In the genomic region with DNA sequence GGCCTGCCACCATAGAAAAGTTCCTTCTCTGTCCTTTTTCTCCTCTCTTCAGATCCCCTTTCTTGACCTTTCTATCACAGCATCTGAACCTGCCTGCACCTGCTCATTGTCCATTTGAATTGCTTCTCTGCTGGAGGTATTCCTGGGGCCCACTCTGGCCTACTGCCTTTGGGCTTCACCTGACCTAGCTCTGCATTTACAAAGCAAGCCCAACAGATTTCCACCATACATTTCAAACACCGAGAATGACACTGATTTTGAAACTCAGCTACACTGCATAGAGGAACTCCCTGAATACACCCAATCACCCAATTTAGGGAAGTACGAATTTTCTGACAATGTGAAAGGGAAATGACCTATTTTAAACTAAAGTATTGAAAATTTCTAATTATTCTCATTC, we compare ENCODE assay signal across 1 cellular context.
TF ChIP-seq lines count a peak whose summit lies in the region.

No MANE protein-coding gene starts in this region.

TF ChIP-seq in GM23338, 12 proteins besides CTCF, POLR2A, EP300 and RAD21:
- TF ChIP-seq, protein P1, sequence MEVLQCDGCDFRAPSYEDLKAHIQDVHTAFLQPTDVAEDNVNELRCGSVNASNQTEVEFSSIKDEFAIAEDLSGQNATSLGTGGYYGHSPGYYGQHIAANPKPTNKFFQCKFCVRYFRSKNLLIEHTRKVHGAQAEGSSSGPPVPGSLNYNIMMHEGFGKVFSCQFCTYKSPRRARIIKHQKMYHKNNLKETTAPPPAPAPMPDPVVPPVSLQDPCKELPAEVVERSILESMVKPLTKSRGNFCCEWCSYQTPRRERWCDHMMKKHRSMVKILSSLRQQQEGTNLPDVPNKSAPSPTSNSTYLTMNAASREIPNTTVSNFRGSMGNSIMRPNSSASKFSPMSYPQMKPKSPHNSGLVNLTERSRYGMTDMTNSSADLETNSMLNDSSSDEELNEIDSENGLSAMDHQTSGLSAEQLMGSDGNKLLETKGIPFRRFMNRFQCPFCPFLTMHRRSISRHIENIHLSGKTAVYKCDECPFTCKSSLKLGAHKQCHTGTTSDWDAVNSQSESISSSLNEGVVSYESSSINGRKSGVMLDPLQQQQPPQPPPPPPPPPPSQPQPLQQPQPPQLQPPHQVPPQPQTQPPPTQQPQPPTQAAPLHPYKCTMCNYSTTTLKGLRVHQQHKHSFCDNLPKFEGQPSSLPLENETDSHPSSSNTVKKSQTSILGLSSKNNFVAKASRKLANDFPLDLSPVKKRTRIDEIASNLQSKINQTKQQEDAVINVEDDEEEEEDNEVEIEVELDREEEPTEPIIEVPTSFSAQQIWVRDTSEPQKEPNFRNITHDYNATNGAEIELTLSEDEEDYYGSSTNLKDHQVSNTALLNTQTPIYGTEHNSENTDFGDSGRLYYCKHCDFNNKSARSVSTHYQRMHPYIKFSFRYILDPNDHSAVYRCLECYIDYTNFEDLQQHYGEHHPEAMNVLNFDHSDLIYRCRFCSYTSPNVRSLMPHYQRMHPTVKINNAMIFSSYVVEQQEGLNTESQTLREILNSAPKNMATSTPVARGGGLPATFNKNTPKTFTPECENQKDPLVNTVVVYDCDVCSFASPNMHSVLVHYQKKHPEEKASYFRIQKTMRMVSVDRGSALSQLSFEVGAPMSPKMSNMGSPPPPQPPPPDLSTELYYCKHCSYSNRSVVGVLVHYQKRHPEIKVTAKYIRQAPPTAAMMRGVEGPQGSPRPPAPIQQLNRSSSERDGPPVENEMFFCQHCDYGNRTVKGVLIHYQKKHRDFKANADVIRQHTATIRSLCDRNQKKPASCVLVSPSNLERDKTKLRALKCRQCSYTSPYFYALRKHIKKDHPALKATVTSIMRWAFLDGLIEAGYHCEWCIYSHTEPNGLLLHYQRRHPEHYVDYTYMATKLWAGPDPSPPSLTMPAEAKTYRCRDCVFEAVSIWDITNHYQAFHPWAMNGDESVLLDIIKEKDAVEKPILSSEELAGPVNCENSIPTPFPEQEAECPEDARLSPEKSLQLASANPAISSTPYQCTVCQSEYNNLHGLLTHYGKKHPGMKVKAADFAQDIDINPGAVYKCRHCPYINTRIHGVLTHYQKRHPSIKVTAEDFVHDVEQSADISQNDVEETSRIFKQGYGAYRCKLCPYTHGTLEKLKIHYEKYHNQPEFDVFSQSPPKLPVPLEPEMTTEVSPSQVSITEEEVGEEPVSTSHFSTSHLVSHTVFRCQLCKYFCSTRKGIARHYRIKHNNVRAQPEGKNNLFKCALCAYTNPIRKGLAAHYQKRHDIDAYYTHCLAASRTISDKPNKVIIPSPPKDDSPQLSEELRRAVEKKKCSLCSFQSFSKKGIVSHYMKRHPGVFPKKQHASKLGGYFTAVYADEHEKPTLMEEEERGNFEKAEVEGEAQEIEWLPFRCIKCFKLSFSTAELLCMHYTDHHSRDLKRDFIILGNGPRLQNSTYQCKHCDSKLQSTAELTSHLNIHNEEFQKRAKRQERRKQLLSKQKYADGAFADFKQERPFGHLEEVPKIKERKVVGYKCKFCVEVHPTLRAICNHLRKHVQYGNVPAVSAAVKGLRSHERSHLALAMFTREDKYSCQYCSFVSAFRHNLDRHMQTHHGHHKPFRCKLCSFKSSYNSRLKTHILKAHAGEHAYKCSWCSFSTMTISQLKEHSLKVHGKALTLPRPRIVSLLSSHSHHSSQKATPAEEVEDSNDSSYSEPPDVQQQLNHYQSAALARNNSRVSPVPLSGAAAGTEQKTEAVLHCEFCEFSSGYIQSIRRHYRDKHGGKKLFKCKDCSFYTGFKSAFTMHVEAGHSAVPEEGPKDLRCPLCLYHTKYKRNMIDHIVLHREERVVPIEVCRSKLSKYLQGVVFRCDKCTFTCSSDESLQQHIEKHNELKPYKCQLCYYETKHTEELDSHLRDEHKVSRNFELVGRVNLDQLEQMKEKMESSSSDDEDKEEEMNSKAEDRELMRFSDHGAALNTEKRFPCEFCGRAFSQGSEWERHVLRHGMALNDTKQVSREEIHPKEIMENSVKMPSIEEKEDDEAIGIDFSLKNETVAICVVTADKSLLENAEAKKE (CRISPR knock-in tag; IDR thresholded peaks at IDR 0.05) = peak; percentile 100
- 0 out of 2 replicates have a peak, but pooled peaks have one; percentile 20 for TF ChIP-seq ZNF331 (CRISPR knock-in tag; IDR thresholded peaks at IDR 0.05; ENCODE audit: low read depth)
- TF ChIP-seq, protein P2, sequence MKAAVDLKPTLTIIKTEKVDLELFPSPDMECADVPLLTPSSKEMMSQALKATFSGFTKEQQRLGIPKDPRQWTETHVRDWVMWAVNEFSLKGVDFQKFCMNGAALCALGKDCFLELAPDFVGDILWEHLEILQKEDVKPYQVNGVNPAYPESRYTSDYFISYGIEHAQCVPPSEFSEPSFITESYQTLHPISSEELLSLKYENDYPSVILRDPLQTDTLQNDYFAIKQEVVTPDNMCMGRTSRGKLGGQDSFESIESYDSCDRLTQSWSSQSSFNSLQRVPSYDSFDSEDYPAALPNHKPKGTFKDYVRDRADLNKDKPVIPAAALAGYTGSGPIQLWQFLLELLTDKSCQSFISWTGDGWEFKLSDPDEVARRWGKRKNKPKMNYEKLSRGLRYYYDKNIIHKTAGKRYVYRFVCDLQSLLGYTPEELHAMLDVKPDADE (IDR thresholded peaks at IDR 0.05) = no peak
- 0 out of 2 replicates have a peak, but pooled peaks have one; percentile 18 for TF ChIP-seq ZNF114 (CRISPR knock-in tag; IDR thresholded peaks at IDR 0.05)
- TF ChIP-seq, protein P3, sequence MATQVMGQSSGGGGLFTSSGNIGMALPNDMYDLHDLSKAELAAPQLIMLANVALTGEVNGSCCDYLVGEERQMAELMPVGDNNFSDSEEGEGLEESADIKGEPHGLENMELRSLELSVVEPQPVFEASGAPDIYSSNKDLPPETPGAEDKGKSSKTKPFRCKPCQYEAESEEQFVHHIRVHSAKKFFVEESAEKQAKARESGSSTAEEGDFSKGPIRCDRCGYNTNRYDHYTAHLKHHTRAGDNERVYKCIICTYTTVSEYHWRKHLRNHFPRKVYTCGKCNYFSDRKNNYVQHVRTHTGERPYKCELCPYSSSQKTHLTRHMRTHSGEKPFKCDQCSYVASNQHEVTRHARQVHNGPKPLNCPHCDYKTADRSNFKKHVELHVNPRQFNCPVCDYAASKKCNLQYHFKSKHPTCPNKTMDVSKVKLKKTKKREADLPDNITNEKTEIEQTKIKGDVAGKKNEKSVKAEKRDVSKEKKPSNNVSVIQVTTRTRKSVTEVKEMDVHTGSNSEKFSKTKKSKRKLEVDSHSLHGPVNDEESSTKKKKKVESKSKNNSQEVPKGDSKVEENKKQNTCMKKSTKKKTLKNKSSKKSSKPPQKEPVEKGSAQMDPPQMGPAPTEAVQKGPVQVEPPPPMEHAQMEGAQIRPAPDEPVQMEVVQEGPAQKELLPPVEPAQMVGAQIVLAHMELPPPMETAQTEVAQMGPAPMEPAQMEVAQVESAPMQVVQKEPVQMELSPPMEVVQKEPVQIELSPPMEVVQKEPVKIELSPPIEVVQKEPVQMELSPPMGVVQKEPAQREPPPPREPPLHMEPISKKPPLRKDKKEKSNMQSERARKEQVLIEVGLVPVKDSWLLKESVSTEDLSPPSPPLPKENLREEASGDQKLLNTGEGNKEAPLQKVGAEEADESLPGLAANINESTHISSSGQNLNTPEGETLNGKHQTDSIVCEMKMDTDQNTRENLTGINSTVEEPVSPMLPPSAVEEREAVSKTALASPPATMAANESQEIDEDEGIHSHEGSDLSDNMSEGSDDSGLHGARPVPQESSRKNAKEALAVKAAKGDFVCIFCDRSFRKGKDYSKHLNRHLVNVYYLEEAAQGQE (IDR thresholded peaks at IDR 0.05; ENCODE audit: unreplicated experiment) = no peak
- TF ChIP-seq POLR2AphosphoS5 (IDR thresholded peaks at IDR 0.05; ENCODE audit: low read depth) = no peak
